Comparison of ENCODE assay signal across 1 cellular context in genomic region chr11:94676769-94677168, GRCh38.
TF ChIP-seq lines count a peak whose summit lies in the region.

No MANE protein-coding gene starts in this region.

TF ChIP-seq in K562, 482 proteins besides CTCF, POLR2A, EP300 and RAD21 (continued from another document):
- TF ChIP-seq TFE3 (CRISPR knock-in tag; IDR thresholded peaks at IDR 0.05) = 0 out of 2 replicates have a peak, but pooled peaks have one; percentile 1
- TF ChIP-seq, protein P1, sequence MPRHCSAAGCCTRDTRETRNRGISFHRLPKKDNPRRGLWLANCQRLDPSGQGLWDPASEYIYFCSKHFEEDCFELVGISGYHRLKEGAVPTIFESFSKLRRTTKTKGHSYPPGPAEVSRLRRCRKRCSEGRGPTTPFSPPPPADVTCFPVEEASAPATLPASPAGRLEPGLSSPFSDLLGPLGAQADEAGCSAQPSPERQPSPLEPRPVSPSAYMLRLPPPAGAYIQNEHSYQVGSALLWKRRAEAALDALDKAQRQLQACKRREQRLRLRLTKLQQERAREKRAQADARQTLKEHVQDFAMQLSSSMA (CRISPR knock-in tag; IDR thresholded peaks at IDR 0.05) = no peak
- TF ChIP-seq HIVEP1 (CRISPR knock-in tag; IDR thresholded peaks at IDR 0.05) = no peak
- TF ChIP-seq HDAC2 (IDR thresholded peaks at IDR 0.05) = no peak
- no peak for TF ChIP-seq SRSF7 (optimal IDR thresholded peaks at IDR 0.05; ENCODE audit: low read depth, low read length)
- TF ChIP-seq NR2C2 (CRISPR knock-in tag; IDR thresholded peaks at IDR 0.05) = no peak
- peak; percentile 69 for TF ChIP-seq NR2C2 (tag; IDR thresholded peaks at IDR 0.05)
- TF ChIP-seq NCOA6 (IDR thresholded peaks at IDR 0.05) = no peak
- TF ChIP-seq ZBTB33 (CRISPR knock-in tag; IDR thresholded peaks at IDR 0.05) = no peak
- no peak for TF ChIP-seq EWSR1 (IDR thresholded peaks at IDR 0.05; ENCODE audit: borderline replicate concordance, low read depth, partially characterized antibody)
- TF ChIP-seq TCF3 (CRISPR knock-in tag; IDR thresholded peaks at IDR 0.05) = no peak
